In genomic region chr17:1730345-1731193, GRCh38 we compare ENCODE assay signal across 9 cellular contexts. TPM values are rescaled to one million over a fixed set of nuclear protein-coding genes. Genes with fewer than 3 reads are reported as not detected.
DNase-seq lines count a peak whose midpoint lies in the region; ATAC-seq and TF ChIP-seq lines count a peak whose summit lies in the region.
"Had no signal": no experiment of that assay in that cellular context is flagged by ENCODE, and none has a peak within 500 bp of the region (broad histone marks: within the 10 kb centered on the region; RNA-seq: fewer than 3 reads in every experiment).

No MANE protein-coding gene starts in this region.

- TF ChIP-seq CTCF in AG04450 (IDR thresholded peaks at IDR 0.05; ENCODE audit: low read depth, low read length): no peak
- no peak for TF ChIP-seq CTCF in omental fat pad (IDR thresholded peaks at IDR 0.05)

- H3K9me3 ChIP-seq in AG04450 (ENCODE audit: control insufficient read depth, insufficient read depth, low read length): peaks cover 8% of the 10 kb centered on the region; the same call in 1 of the 2 replicates

- CTCF ChIA-PET in AG04450 (lab: Charles Lee): interaction anchor here (0.9 to 1.1 kb wide), 2 partner anchors 9 to 54 kb away, joined by 4 read pairs; no protein-coding TSS in a partner anchor

- POLR2A ChIA-PET in AG04450 (lab: Yijun Ruan, JAX): interaction anchor here (2.6 kb wide), 1 partner anchor 14 kb away, joined by 10 read pairs; no protein-coding TSS in a partner anchor

- DNase-seq in AG04450 (ENCODE audit: low read depth, low spot score): no peak
- peak; percentile 54 for DNase-seq in RKO (ENCODE audit: low spot score)
- peak; percentile 90 for DNase-seq in fibroblast of gingiva (ENCODE audit: low read depth)
- DNase-seq in omental fat pad (ENCODE audit: low spot score): peak; percentile 76
- no peak for DNase-seq in activated CD4-positive, alpha-beta T cell treated with anti-CD3 and anti-CD28 coated beads, Interleukin-2, amount 50 U/mL, for 4 hours
- DNase-seq in NCI-H2107 treated with DMSO at 0.1 percent for 48 hours (lab: John Stamatoyannopoulos, UW; ENCODE audit: unreplicated experiment): no peak
- DNase-seq in NOMO-1 treated with dmso at 0.1 percent for 144 hours (lab: John Stamatoyannopoulos, UW; ENCODE audit: unreplicated experiment): no peak

- no peak overlapping the region for H3K4me3 ChIP-seq in AG04450 (ENCODE audit: low read depth, low read length)

- peak overlapping the region; percentile 11 for H3K27ac ChIP-seq in AG04450 (ENCODE audit: low read depth, low read length)
- H3K27ac ChIP-seq: KMS-11 had no signal

- ATAC-seq in omental fat pad (ENCODE audit: low FRiP score): peak; percentile 39
- ATAC-seq in HG03196 (IDR thresholded peaks at IDR 0.05; ENCODE audit: unreplicated experiment): no peak

- H3K27me3 ChIP-seq in AG04450 (ENCODE audit: control insufficient read depth, insufficient read depth, low read length): no peaks in the 10 kb centered on the region

RNA-seq across cellular contexts. Expression of gene WDR81, which starts 6.1 kb away (rescaled TPM):
- 2.9 and 3.6 TPM in 2 replicates for polyA plus RNA-seq in AG04450 (2011; rRNA removed)
- polyA minus RNA-seq in AG04450 (2011; rRNA and poly(A)+ RNA removed): 5.7 and 6.9 TPM in 2 replicates
- total RNA-seq in omental fat pad: 10 to 100 TPM; 39.2 to 71.1 (median 49.8) TPM

RNA-seq across cellular contexts. Expression of gene SERPINF2, which starts 12.1 kb away (rescaled TPM):
- 0.07 TPM in 1 of 2 replicates, not detected in the other for polyA plus RNA-seq in AG04450 (2011; rRNA removed)
- not detected in 2 replicates for polyA minus RNA-seq in AG04450 (2011; rRNA and poly(A)+ RNA removed)
- total RNA-seq in omental fat pad: 10 to 100 TPM in 2 of 4 donors, 1 to 10 TPM in 2; 6.0 to 28.8 (median 9.1) TPM

RNA-seq across cellular contexts. Expression of gene TLCD2, which starts 20.4 kb away (rescaled TPM):
- polyA plus RNA-seq in AG04450 (2011; rRNA removed): 3.0 and 3.1 TPM in 2 replicates
- 3.1 and 3.2 TPM in 2 replicates for polyA minus RNA-seq in AG04450 (2011; rRNA and poly(A)+ RNA removed)
- total RNA-seq in omental fat pad: 10 to 100 TPM in 3 of 4 donors, 1 to 10 TPM in 1; 7.1 to 16.5 (median 11.4) TPM

RNA-seq across cellular contexts. Expression of gene SERPINF1, which starts 31.3 kb away (rescaled TPM):
- 376 and 473 TPM in 2 replicates for polyA plus RNA-seq in AG04450 (2011; rRNA removed)
- polyA minus RNA-seq in AG04450 (2011; rRNA and poly(A)+ RNA removed): 64.2 and 93.9 TPM in 2 replicates
- 1,000 to 10,000 TPM in 3 of 4 donors, 100 to 1,000 TPM in 1; 868 to 2,171 (median 1,171) TPM for total RNA-seq in omental fat pad

RNA-seq across cellular contexts. Expression of gene PRPF8, which starts 45.9 kb away (rescaled TPM):
- polyA plus RNA-seq in AG04450 (2011; rRNA removed): 126 and 161 TPM in 2 replicates
- 420 and 507 TPM in 2 replicates for polyA minus RNA-seq in AG04450 (2011; rRNA and poly(A)+ RNA removed)
- 100 to 1,000 TPM; 146 to 215 (median 183) TPM for total RNA-seq in omental fat pad

Comparison
In these comparisons a context has a peak if more than half of its experiments do, and no peak if none do; other contexts are left out.
1. DNase-seq: peak in RKO (single experiment), fibroblast of gingiva (single experiment) and omental fat pad (single experiment); none in AG04450 (single experiment), activated CD4-positive, alpha-beta T cell treated with anti-CD3 and anti-CD28 coated beads, Interleukin-2, amount 50 U/mL, for 4 hours (0 of 2), NCI-H2107 treated with DMSO at 0.1 percent for 48 hours (single experiment) and NOMO-1 treated with dmso at 0.1 percent for 144 hours (single experiment).